Comparison of ENCODE assay signal across 8 cellular contexts in the genomic region with DNA sequence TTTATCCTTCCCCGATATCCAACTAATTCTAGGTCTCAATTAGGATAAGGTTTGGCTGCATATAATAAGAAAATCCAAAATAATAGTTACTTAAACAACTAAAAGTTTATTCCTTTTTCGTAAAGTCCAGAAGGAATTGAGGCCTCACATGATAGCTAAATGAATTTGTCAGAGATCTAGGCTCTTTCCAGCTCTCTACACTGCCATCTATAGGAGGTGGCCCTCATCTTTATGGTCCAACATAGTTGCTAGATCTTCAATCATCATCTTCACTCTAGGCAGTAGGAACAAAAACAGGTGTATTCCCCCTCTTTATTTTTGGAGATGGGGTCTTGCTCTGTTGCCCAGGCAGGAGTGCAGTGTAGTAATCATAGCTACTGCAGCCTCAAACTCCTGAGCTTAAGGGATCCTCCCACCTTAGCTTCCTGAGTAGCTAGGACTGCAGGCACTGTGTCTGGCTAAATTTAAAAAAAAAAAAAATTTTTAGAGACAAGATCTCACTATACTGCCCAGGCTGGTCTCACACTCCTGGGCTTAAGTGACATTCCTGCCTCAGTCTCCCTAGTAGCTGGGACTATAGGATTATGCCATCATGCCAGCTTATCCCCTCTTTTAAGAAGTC. TPM values are rescaled to one million over a fixed set of nuclear protein-coding genes. Genes with fewer than 3 reads are reported as not detected.
DNase-seq lines count a peak whose midpoint lies in the region; ATAC-seq and TF ChIP-seq lines count a peak whose summit lies in the region.

No MANE protein-coding gene starts in this region.

- TF ChIP-seq CTCF in 22Rv1 (IDR thresholded peaks at IDR 0.05) (peak; percentile 80), kidney epithelial cell (IDR thresholded peaks at IDR 0.05; ENCODE audit: insufficient read depth, low read length, poor library complexity, severe bottlenecking) (peak; percentile 72)

- H3K27me3 ChIP-seq in kidney epithelial cell (ENCODE audit: control insufficient read depth, insufficient read depth, low read length), result no peaks in the 10 kb centered on the region
- H3K27me3 ChIP-seq in CD8-positive, alpha-beta memory T cell (ENCODE audit: insufficient read depth, low read length, poor library complexity, severe bottlenecking), result no peaks in the 10 kb centered on the region

- no peak overlapping the region for H3K27ac ChIP-seq in 22Rv1
- H3K27ac ChIP-seq in CD8-positive, alpha-beta memory T cell (ENCODE audit: low read depth, low read length), result no peak overlapping the region

- POLR2A ChIA-PET in activated CD8-positive, alpha-beta T cell treated with anti-CD3 and anti-CD28 coated beads, Interleukin-2, amount 10 ng/mL, durations not matched to agents 7 days and 5 days (lab: Charles Lee), result interaction anchor here (1.2 kb wide), 1 partner anchor 11 kb away, joined by 3 read pairs; no protein-coding TSS in a partner anchor
- POLR2A ChIA-PET in CD8-positive, alpha-beta memory T cell (lab: Charles Lee), result interaction anchor here (0.6 kb wide), 1 partner anchor 977 kb away, joined by 15 read pairs; no protein-coding TSS in a partner anchor

- H3K4me1 ChIP-seq in CD8-positive, alpha-beta memory T cell (ENCODE audit: insufficient read depth, low read length), result no peaks in the 10 kb centered on the region

- CTCF ChIA-PET in activated CD8-positive, alpha-beta T cell treated with anti-CD3 and anti-CD28 coated beads, Interleukin-2, amount 10 ng/mL, durations not matched to agents 7 days and 5 days (lab: Charles Lee), result interaction anchor here (0.6 to 2.8 kb wide), 26 partner anchors 9 to 372 kb away, joined by 3 to 35 read pairs (median 4); no protein-coding TSS in a partner anchor
- CTCF ChIA-PET in CD8-positive, alpha-beta memory T cell (lab: Charles Lee), result interaction anchor here (0.6 to 2.4 kb wide), 9 partner anchors 10 to 394 kb away, joined by 3 to 8 read pairs (median 4); no protein-coding TSS in a partner anchor

- no peaks in the 10 kb centered on the region for H3K9me3 ChIP-seq in CD8-positive, alpha-beta memory T cell (ENCODE audit: low read length)

- H3K4me3 Mint-ChIP-seq in activated CD8-positive, alpha-beta T cell treated with anti-CD3 and anti-CD28 coated beads, Interleukin-2, amount 10 ng/mL, durations not matched to agents 7 days and 5 days, result no peak overlapping the region
- H3K4me3 Mint-ChIP-seq in CD8-positive, alpha-beta memory T cell, result no peak overlapping the region

- H3K4me1 Mint-ChIP-seq in activated CD8-positive, alpha-beta T cell treated with anti-CD3 and anti-CD28 coated beads, Interleukin-2, amount 10 ng/mL, durations not matched to agents 7 days and 5 days (ENCODE audit: low read depth), result no peaks in the 10 kb centered on the region
- no peaks in the 10 kb centered on the region for H3K4me1 Mint-ChIP-seq in CD8-positive, alpha-beta memory T cell

- no peak overlapping the region for H3K4me3 ChIP-seq in kidney epithelial cell (ENCODE audit: low read depth, low read length)
- no peak overlapping the region for H3K4me3 ChIP-seq in CD8-positive, alpha-beta memory T cell (ENCODE audit: low read length)

- no peaks in the 10 kb centered on the region for H3K36me3 ChIP-seq in kidney epithelial cell (ENCODE audit: control insufficient read depth, insufficient read depth, low read length)
- no peaks in the 10 kb centered on the region for H3K36me3 ChIP-seq in CD8-positive, alpha-beta memory T cell (ENCODE audit: insufficient read depth, low read length)

- DNase-seq in EH (ENCODE audit: low read depth) (peak; percentile 52), KG1 (lab: John Stamatoyannopoulos, UW) (peak; percentile 19), kidney epithelial cell (ENCODE audit: low read depth) (no peak), 8988T (no peak)
- no peak for DNase-seq in activated CD8-positive, alpha-beta T cell treated with anti-CD3 and anti-CD28 coated beads, Interleukin-2, amount 10 ng/mL, durations not matched to agents 7 days and 5 days
- DNase-seq in CD8-positive, alpha-beta memory T cell, result no peak

- H3K27ac Mint-ChIP-seq in activated CD8-positive, alpha-beta T cell treated with anti-CD3 and anti-CD28 coated beads, Interleukin-2, amount 10 ng/mL, durations not matched to agents 7 days and 5 days, result no peak overlapping the region
- no peak overlapping the region for H3K27ac Mint-ChIP-seq in CD8-positive, alpha-beta memory T cell

- no peaks in the 10 kb centered on the region for H3K36me3 Mint-ChIP-seq in activated CD8-positive, alpha-beta T cell treated with anti-CD3 and anti-CD28 coated beads, Interleukin-2, amount 10 ng/mL, durations not matched to agents 7 days and 5 days (ENCODE audit: low read depth)
- peaks cover 0 to 4% (median 0%) of the 10 kb centered on the region in 3 donors for H3K36me3 Mint-ChIP-seq in CD8-positive, alpha-beta memory T cell

- peak; percentile 64 for ATAC-seq in activated CD8-positive, alpha-beta T cell treated with anti-CD3 and anti-CD28 coated beads, Interleukin-2, amount 10 ng/mL, durations not matched to agents 7 days and 5 days
- no peak for ATAC-seq in GM21825 (IDR thresholded peaks at IDR 0.05; ENCODE audit: unreplicated experiment)

- H3K9me3 Mint-ChIP-seq in activated CD8-positive, alpha-beta T cell treated with anti-CD3 and anti-CD28 coated beads, Interleukin-2, amount 10 ng/mL, durations not matched to agents 7 days and 5 days (ENCODE audit: insufficient read depth), result no peaks in the 10 kb centered on the region
- no peaks in the 10 kb centered on the region for H3K9me3 Mint-ChIP-seq in CD8-positive, alpha-beta memory T cell

- peaks cover 7% of the 10 kb centered on the region for H3K27me3 Mint-ChIP-seq in activated CD8-positive, alpha-beta T cell treated with anti-CD3 and anti-CD28 coated beads, Interleukin-2, amount 10 ng/mL, durations not matched to agents 7 days and 5 days (ENCODE audit: low read depth)
- H3K27me3 Mint-ChIP-seq in CD8-positive, alpha-beta memory T cell, result peaks cover 0 to 4% of the 10 kb centered on the region in 2 donors

RNA-seq across cellular contexts. Expression of a gene that starts 46.5 kb away (rescaled TPM):
- total RNA-seq in activated CD8-positive, alpha-beta T cell treated with anti-CD3 and anti-CD28 coated beads, Interleukin-2, amount 10 ng/mL, durations not matched to agents 7 days and 5 days, result 1 to 10 TPM; 2.1 to 2.8 TPM
- total RNA-seq in kidney epithelial cell, result 25.3 and 31.1 TPM in 2 replicates
- 10 to 100 TPM; 12.9 to 13.9 TPM for total RNA-seq in CD8-positive, alpha-beta memory T cell
- 13.7 TPM for polyA plus RNA-seq in CD8-positive, alpha-beta memory T cell

Comparison
In these comparisons a context has a peak if more than half of its experiments do, and no peak if none do; other contexts are left out.
1. DNase-seq: peak in EH (single experiment) and KG1 (single experiment); none in activated CD8-positive, alpha-beta T cell treated with anti-CD3 and anti-CD28 coated beads, Interleukin-2, amount 10 ng/mL, durations not matched to agents 7 days and 5 days (single experiment), kidney epithelial cell (single experiment), CD8-positive, alpha-beta memory T cell (0 of 5) and 8988T (single experiment).